ENCODE assay signal across 17 cellular contexts in the genomic region with DNA sequence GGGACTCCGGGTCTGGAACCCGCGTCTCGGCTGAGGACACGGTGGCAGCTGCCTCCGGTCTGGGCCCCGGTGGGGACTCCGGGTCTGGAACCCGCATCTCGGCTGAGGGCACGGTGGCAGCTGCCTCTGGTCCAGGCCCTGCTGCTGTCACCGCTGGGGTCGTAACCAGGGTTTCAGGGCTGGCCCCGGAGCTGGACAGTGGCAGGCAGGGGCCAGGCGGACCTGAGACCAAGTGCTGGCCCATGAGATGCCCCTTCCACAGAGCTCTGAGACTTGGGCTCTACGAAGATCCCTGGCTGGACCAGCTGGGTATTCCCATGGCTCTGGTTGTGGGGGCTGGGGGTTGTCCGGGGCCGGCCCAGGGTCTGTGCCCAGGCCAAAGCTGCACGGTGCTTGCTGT. TPM values are rescaled to one million over a fixed set of nuclear protein-coding genes. Genes with fewer than 3 reads are reported as not detected.
DNase-seq lines count a peak whose midpoint lies in the region; ATAC-seq and TF ChIP-seq lines count a peak whose summit lies in the region.
"Had no signal": no experiment of that assay in that cellular context is flagged by ENCODE, and none has a peak within 500 bp of the region (broad histone marks: within the 10 kb centered on the region; RNA-seq: fewer than 3 reads in every experiment).

No MANE protein-coding gene starts in this region.

- H3K27ac Mint-ChIP-seq in natural killer cell, result peak overlapping the region in 1 of 2 donors; percentile 41
- no peak overlapping the region for H3K27ac Mint-ChIP-seq in natural killer cell treated with Interleukin-12 subunit alpha and Interleukin-12 subunit beta and Interleukin-15 and Interleukin-18, amount 100 ng/mL, for 72 hours
- H3K27ac Mint-ChIP-seq in stimulated activated effector memory CD8-positive, alpha-beta T cell treated with anti-CD3 and anti-CD28 coated beads, Interleukin-12 subunit alpha, Interleukin-12 subunit beta, amount 100 ng/mL, for 72 hours, result peak overlapping the region; percentile 85
- H3K27ac Mint-ChIP-seq: HFFc6 had no signal

- H3K36me3 ChIP-seq in spleen, result peaks cover 0 to 27% (median 11%) of the 10 kb centered on the region in 6 donors

- no peaks in the 10 kb centered on the region for H3K27me3 Mint-ChIP-seq in natural killer cell (ENCODE audit: low read depth in 2 of 2)
- no peaks in the 10 kb centered on the region for H3K27me3 Mint-ChIP-seq in natural killer cell treated with Interleukin-12 subunit alpha and Interleukin-12 subunit beta and Interleukin-15 and Interleukin-18, amount 100 ng/mL, for 72 hours

- no peak overlapping the region for H3K4me3 ChIP-seq in spleen
- H3K4me3 ChIP-seq: BLaER1, GM23248 had no signal

- no peak for TF ChIP-seq CTCF in natural killer cell (IDR thresholded peaks at IDR 0.05)
- no peak for TF ChIP-seq CTCF in spleen (IDR thresholded peaks at IDR 0.05 in 8 of 11, conservative IDR thresholded peaks at IDR 0.05 in 3 of 11)

- WGBS in spleen, 5 donors, result 90 to 97% (median 95%) methylated on average over 9 to 19 of the region's 19 CpGs

- H3K4me1 Mint-ChIP-seq in natural killer cell, result peaks cover 0 to 9% of the 10 kb centered on the region in 2 donors
- H3K4me1 Mint-ChIP-seq in natural killer cell treated with Interleukin-12 subunit alpha and Interleukin-12 subunit beta and Interleukin-15 and Interleukin-18, amount 100 ng/mL, for 72 hours (ENCODE audit: low read depth in 2 of 2), result peaks cover 0 to 3% of the 10 kb centered on the region in 2 donors
- peaks cover 12% of the 10 kb centered on the region for H3K4me1 Mint-ChIP-seq in stimulated activated effector memory CD8-positive, alpha-beta T cell treated with anti-CD3 and anti-CD28 coated beads, Interleukin-12 subunit alpha, Interleukin-12 subunit beta, amount 100 ng/mL, for 72 hours

- ATAC-seq in natural killer cell, result no peak
- no peak for ATAC-seq in natural killer cell treated with Interleukin-12 subunit alpha and Interleukin-12 subunit beta and Interleukin-15 and Interleukin-18, amount 100 ng/mL, for 72 hours
- no peak for ATAC-seq in stimulated activated effector memory CD8-positive, alpha-beta T cell treated with anti-CD3 and anti-CD28 coated beads, Interleukin-12 subunit alpha, Interleukin-12 subunit beta, amount 100 ng/mL, for 72 hours

- H3K4me1 ChIP-seq in spleen, result peaks cover 17 to 39% (median 31%) of the 10 kb centered on the region in 6 donors

- H3K27ac ChIP-seq in spleen, result no peak overlapping the region
- H3K27ac ChIP-seq: BLaER1, GM23248 had no signal

- H3K36me3 Mint-ChIP-seq in natural killer cell, result no peaks in the 10 kb centered on the region
- H3K36me3 Mint-ChIP-seq in natural killer cell treated with Interleukin-12 subunit alpha and Interleukin-12 subunit beta and Interleukin-15 and Interleukin-18, amount 100 ng/mL, for 72 hours, result no peaks in the 10 kb centered on the region
- peaks cover 27% of the 10 kb centered on the region for H3K36me3 Mint-ChIP-seq in stimulated activated effector memory CD8-positive, alpha-beta T cell treated with anti-CD3 and anti-CD28 coated beads, Interleukin-12 subunit alpha, Interleukin-12 subunit beta, amount 100 ng/mL, for 72 hours

- H3K9me3 ChIP-seq in spleen, result no peaks in the 10 kb centered on the region
- H3K9me3 ChIP-seq: BLaER1 had no signal

- intact Hi-C loops in natural killer cell (cut with micrococcal nuclease) (loop anchor here (2.0 kb wide), 1 partner anchor 74 kb away; no protein-coding TSS in a partner anchor), spleen (cut with DNase I; ENCODE audit: low total_unique reads) (no loop called here)

- TF ChIP-seq POLR2A in spleen (IDR thresholded peaks at IDR 0.05), result no peak

- DNase-seq in natural killer cell, result no peak
- no peak for DNase-seq in natural killer cell treated with Interleukin-12 subunit alpha and Interleukin-12 subunit beta and Interleukin-15 and Interleukin-18, amount 100 ng/mL, for 72 hours (ENCODE audit: low spot score)
- no peak for DNase-seq in stimulated activated effector memory CD8-positive, alpha-beta T cell treated with anti-CD3 and anti-CD28 coated beads, Interleukin-12 subunit alpha, Interleukin-12 subunit beta, amount 100 ng/mL, for 72 hours (ENCODE audit: low spot score in 2 of 2)
- DNase-seq in spleen, result no peak
- DNase-seq: 8988T; CD4-positive, alpha-beta memory T cell; DMS153; DMS79; GDM1; GM23248; HCEC 1CT; HFFc6 had no signal

- H3K9me3 Mint-ChIP-seq in natural killer cell, result no peaks in the 10 kb centered on the region
- no peaks in the 10 kb centered on the region for H3K9me3 Mint-ChIP-seq in natural killer cell treated with Interleukin-12 subunit alpha and Interleukin-12 subunit beta and Interleukin-15 and Interleukin-18, amount 100 ng/mL, for 72 hours
- no peaks in the 10 kb centered on the region for H3K9me3 Mint-ChIP-seq in stimulated activated effector memory CD8-positive, alpha-beta T cell treated with anti-CD3 and anti-CD28 coated beads, Interleukin-12 subunit alpha, Interleukin-12 subunit beta, amount 100 ng/mL, for 72 hours
- H3K9me3 Mint-ChIP-seq: CD4-positive, alpha-beta memory T cell; HFFc6 had no signal

- H3K27me3 ChIP-seq in spleen (replicated peaks in 1 of 7), result peaks cover 0 to 42% (median 24%) of the 10 kb centered on the region in 7 donors
- H3K27me3 ChIP-seq: BLaER1 had no signal

- H3K4me3 Mint-ChIP-seq in natural killer cell, result peak overlapping the region; percentile 47
- H3K4me3 Mint-ChIP-seq in natural killer cell treated with Interleukin-12 subunit alpha and Interleukin-12 subunit beta and Interleukin-15 and Interleukin-18, amount 100 ng/mL, for 72 hours, result no peak overlapping the region
- H3K4me3 Mint-ChIP-seq in stimulated activated effector memory CD8-positive, alpha-beta T cell treated with anti-CD3 and anti-CD28 coated beads, Interleukin-12 subunit alpha, Interleukin-12 subunit beta, amount 100 ng/mL, for 72 hours, result no peak overlapping the region
- H3K4me3 Mint-ChIP-seq: CD14-positive monocyte, HFFc6 had no signal

RNA-seq across cellular contexts. Expression of a gene that starts 3.8 kb away (rescaled TPM):
- total RNA-seq in natural killer cell (10 to 100 TPM; 20.8 to 31.7 (median 29.6) TPM), spleen (10 to 100 TPM; 18.8 to 28.7 (median 22.0) TPM)
- total RNA-seq in natural killer cell treated with Interleukin-12 subunit alpha and Interleukin-12 subunit beta and Interleukin-15 and Interleukin-18, amount 100 ng/mL, for 72 hours, result 10 to 100 TPM; 38.2 to 79.3 TPM
- 10 to 100 TPM; 17.9 to 34.2 (median 19.9) TPM for polyA plus RNA-seq in spleen

RNA-seq across cellular contexts. Expression of a gene that starts 4.0 kb away (rescaled TPM):
- total RNA-seq in natural killer cell, result 10 to 100 TPM; 26.7 to 52.4 (median 40.5) TPM
- total RNA-seq in natural killer cell treated with Interleukin-12 subunit alpha and Interleukin-12 subunit beta and Interleukin-15 and Interleukin-18, amount 100 ng/mL, for 72 hours, result 100 to 1,000 TPM in 1 of 2 donors, 10 to 100 TPM in 1; 70.7 to 210 TPM
- total RNA-seq in spleen, result 10 to 100 TPM in 6 of 7 donors, 1 to 10 TPM in 1; 8.9 to 30.2 (median 18.5) TPM
- 10 to 100 TPM; 23.6 to 55.0 (median 32.3) TPM for polyA plus RNA-seq in spleen

RNA-seq across cellular contexts. Expression of a gene that starts 16.1 kb away (rescaled TPM):
- total RNA-seq in natural killer cell (not detected), spleen (not detected)
- not detected for total RNA-seq in natural killer cell treated with Interleukin-12 subunit alpha and Interleukin-12 subunit beta and Interleukin-15 and Interleukin-18, amount 100 ng/mL, for 72 hours
- polyA plus RNA-seq in spleen, result not detected
- total RNA-seq: A673; CD4-positive, alpha-beta memory T cell; Daoy; GM23248; HFFc6 had no signal
- polyA plus RNA-seq: AG04450; CD14-positive monocyte; CD4-positive, alpha-beta memory T cell; GM23248 had no signal

RNA-seq across cellular contexts. Expression of a gene that starts 23.9 kb away (rescaled TPM):
- not detected for total RNA-seq in natural killer cell
- total RNA-seq in natural killer cell treated with Interleukin-12 subunit alpha and Interleukin-12 subunit beta and Interleukin-15 and Interleukin-18, amount 100 ng/mL, for 72 hours, result not detected
- total RNA-seq in spleen, result under 1 TPM in 3 of 7 donors, not detected in 4; 0.32 to 0.70 (median 0.51) TPM
- 1 to 10 TPM in 1 of 3 donors, under 1 TPM in 2; 0.22 to 1.1 (median 0.26) TPM for polyA plus RNA-seq in spleen
- total RNA-seq: A673; CD4-positive, alpha-beta memory T cell; Daoy; GM23248 had no signal
- polyA plus RNA-seq: CD4-positive, alpha-beta memory T cell; GM23248 had no signal

RNA-seq across cellular contexts. Expression of a gene that starts 43.6 kb away (rescaled TPM):
- total RNA-seq in natural killer cell (10 to 100 TPM; 36.9 to 39.8 (median 37.5) TPM), spleen (10 to 100 TPM; 24.9 to 60.2 (median 39.5) TPM)
- total RNA-seq in natural killer cell treated with Interleukin-12 subunit alpha and Interleukin-12 subunit beta and Interleukin-15 and Interleukin-18, amount 100 ng/mL, for 72 hours, result 10 to 100 TPM; 26.9 to 54.0 TPM
- polyA plus RNA-seq in spleen, result 10 to 100 TPM; 34.1 to 80.4 (median 37.7) TPM
